Comparison of ENCODE assay signal across 1 cellular context in the genomic region with DNA sequence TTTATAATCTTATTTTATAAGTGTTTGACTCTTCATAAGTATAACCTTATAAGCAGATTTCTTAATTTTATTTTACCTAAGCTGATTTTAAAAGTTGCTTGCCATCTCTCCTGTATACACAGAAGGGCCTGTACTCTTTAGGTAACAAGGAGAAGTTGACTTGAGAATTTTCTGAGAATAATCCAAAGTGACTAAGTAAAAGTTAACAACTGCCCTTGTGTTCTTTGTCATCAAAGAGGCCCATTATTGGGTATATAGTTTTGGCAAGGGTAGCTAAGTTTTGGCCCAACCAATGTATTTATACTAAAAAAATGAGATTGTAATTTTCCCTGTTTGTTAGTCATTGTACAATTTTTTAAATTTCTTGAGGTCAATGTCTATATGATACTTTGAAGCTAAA.
TF ChIP-seq lines count a peak whose summit lies in the region.

No MANE protein-coding gene starts in this region.

TF ChIP-seq in GM12878, 131 proteins besides CTCF, POLR2A, EP300 and RAD21:
- TF ChIP-seq CREB1 (IDR thresholded peaks at IDR 0.05; ENCODE audit: low read depth) (no peak), ZNF384 (IDR thresholded peaks at IDR 0.05; ENCODE audit: borderline replicate concordance, low read depth, low read length) (no peak), ZZZ3 (IDR thresholded peaks at IDR 0.05; ENCODE audit: control insufficient read depth, insufficient read length, low read depth) (no peak), ZNF622 (IDR thresholded peaks at IDR 0.05) (no peak)
- TF ChIP-seq, protein P1, sequence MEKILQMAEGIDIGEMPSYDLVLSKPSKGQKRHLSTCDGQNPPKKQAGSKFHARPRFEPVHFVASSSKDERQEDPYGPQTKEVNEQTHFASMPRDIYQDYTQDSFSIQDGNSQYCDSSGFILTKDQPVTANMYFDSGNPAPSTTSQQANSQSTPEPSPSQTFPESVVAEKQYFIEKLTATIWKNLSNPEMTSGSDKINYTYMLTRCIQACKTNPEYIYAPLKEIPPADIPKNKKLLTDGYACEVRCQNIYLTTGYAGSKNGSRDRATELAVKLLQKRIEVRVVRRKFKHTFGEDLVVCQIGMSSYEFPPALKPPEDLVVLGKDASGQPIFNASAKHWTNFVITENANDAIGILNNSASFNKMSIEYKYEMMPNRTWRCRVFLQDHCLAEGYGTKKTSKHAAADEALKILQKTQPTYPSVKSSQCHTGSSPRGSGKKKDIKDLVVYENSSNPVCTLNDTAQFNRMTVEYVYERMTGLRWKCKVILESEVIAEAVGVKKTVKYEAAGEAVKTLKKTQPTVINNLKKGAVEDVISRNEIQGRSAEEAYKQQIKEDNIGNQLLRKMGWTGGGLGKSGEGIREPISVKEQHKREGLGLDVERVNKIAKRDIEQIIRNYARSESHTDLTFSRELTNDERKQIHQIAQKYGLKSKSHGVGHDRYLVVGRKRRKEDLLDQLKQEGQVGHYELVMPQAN (conservative IDR thresholded peaks at IDR 0.05) = 0 out of 2 replicates have a peak, but pooled peaks have one; percentile 13
